In genomic region chr2:185875532-185875931, GRCh38 we compare ENCODE assay signal across 17 cellular contexts.
"Had no signal": no experiment of that assay in that cellular context is flagged by ENCODE, and none has a peak within 500 bp of the region (broad histone marks: within the 10 kb centered on the region; RNA-seq: fewer than 3 reads in every experiment).

No MANE protein-coding gene starts in this region.

- H3K27me3 Mint-ChIP-seq: naive thymus-derived CD8-positive, alpha-beta T cell; stimulated activated naive B cell treated with anti-CD40 and anti-IgM and Interleukin-4, amounts not matched to agents 10 μg/mL and 1 μg/mL and 100 μg/mL, for 72 hours had no signal

- H3K27ac ChIP-seq: colonic mucosa, heart left ventricle, ovary, right atrium auricular region had no signal

- H3K4me3 ChIP-seq: colonic mucosa, heart left ventricle, ovary, right atrium auricular region had no signal

- H3K9me3 Mint-ChIP-seq: stimulated activated naive B cell treated with anti-CD40 and anti-IgM and Interleukin-4, amounts not matched to agents 10 μg/mL and 1 μg/mL and 100 μg/mL, for 72 hours had no signal

- H3K36me3 Mint-ChIP-seq: naive thymus-derived CD8-positive, alpha-beta T cell had no signal

- H3K9me3 ChIP-seq: colonic mucosa, ovary, right atrium auricular region had no signal

- ATAC-seq: heart left ventricle; naive thymus-derived CD8-positive, alpha-beta T cell had no signal

- H3K27me3 ChIP-seq: colonic mucosa, heart left ventricle, ovary, right atrium auricular region had no signal

- H3K4me1 Mint-ChIP-seq: naive thymus-derived CD8-positive, alpha-beta T cell; stimulated activated naive B cell treated with anti-CD40 and anti-IgM and Interleukin-4, amounts not matched to agents 10 μg/mL and 1 μg/mL and 100 μg/mL, for 72 hours had no signal

- DNase-seq: colonic mucosa; dermis blood vessel endothelial cell; heart left ventricle; hippocampal formation; kidney glomerular epithelial cell; mammary epithelial cell; naive thymus-derived CD8-positive, alpha-beta T cell; nucleus accumbens; ovary; small intestine; stimulated activated CD4-positive, alpha-beta T cell treated with anti-CD3 and anti-CD28 coated beads, Interleukin-2, amount 100 ng/mL, for 48 hours; stimulated activated CD8-positive, alpha-beta memory T cell treated with anti-CD3 and anti-CD28 coated beads, Interleukin-4, amount 100 ng/mL, for 48 hours; stimulated activated naive B cell treated with anti-CD40 and anti-IgM and Interleukin-4, amounts not matched to agents 10 μg/mL and 1 μg/mL and 100 μg/mL, for 72 hours; trophoblast cell had no signal

- H3K4me3 Mint-ChIP-seq: naive thymus-derived CD8-positive, alpha-beta T cell; stimulated activated naive B cell treated with anti-CD40 and anti-IgM and Interleukin-4, amounts not matched to agents 10 μg/mL and 1 μg/mL and 100 μg/mL, for 72 hours had no signal

- H3K36me3 ChIP-seq: colonic mucosa, heart left ventricle, ovary, right atrium auricular region had no signal

- H3K4me1 ChIP-seq: colonic mucosa, heart left ventricle, right atrium auricular region had no signal

- H3K27ac Mint-ChIP-seq: stimulated activated naive B cell treated with anti-CD40 and anti-IgM and Interleukin-4, amounts not matched to agents 10 μg/mL and 1 μg/mL and 100 μg/mL, for 72 hours had no signal

- FAIRE-seq: endothelial cell of umbilical vein, frontal cortex, small intestine had no signal
